Comparison of ENCODE assay signal across 1 cellular context in genomic region chrX:129736491-129736890, GRCh38.
TF ChIP-seq lines count a peak whose summit lies in the region.

No MANE protein-coding gene starts in this region.

TF ChIP-seq in HEK293T, 16 proteins besides CTCF, POLR2A, EP300 and RAD21 (continued from another document):
- TF ChIP-seq CTBP1 (IDR thresholded peaks at IDR 0.05; ENCODE audit: borderline replicate concordance): no peak
- TF ChIP-seq FOXM1 (IDR thresholded peaks at IDR 0.05; ENCODE audit: borderline replicate concordance): no peak
- TF ChIP-seq FOXK2 (IDR thresholded peaks at IDR 0.05): no peak
- TF ChIP-seq ARNT (IDR thresholded peaks at IDR 0.05): no peak
- no peak for TF ChIP-seq ELF4 (IDR thresholded peaks at IDR 0.05)
